ENCODE assay signal across 10 cellular contexts in the genomic region with DNA sequence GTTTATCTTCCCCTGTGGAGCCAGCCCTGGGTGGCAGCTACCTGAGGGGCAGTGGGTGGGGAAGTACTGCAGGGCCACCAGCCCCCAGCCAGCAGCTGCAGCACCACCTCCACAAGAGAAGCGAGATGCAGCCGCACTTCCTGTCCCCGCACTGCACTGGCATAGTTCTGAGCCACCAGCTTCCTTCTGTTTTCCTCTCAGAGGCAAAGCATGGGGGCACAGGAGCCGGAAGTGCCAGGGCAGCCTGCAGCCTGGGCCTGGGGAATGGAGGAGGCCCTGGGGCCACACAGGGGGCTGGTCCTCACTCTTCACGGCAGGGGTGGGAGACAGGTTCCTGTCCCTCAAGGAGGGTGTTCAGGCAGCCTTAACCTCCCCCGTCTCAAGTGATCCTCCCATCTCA. TPM values are rescaled to one million over a fixed set of nuclear protein-coding genes. Genes with fewer than 3 reads are reported as not detected.
A peak's percentile ranks its signal among the peaks of the same experiment; 100 is the strongest.
DNase-seq lines count a peak whose midpoint lies in the region; ATAC-seq and TF ChIP-seq lines count a peak whose summit lies in the region.
"Had no signal": no experiment of that assay in that cellular context is flagged by ENCODE, and none has a peak within 500 bp of the region (broad histone marks: within the 10 kb centered on the region; RNA-seq: fewer than 3 reads in every experiment).

No MANE protein-coding gene starts in this region.

- no peak for TF ChIP-seq CTCF in right lobe of liver (IDR thresholded peaks at IDR 0.05)
- no peak for TF ChIP-seq CTCF in tibial nerve (IDR thresholded peaks at IDR 0.05)

- ATAC-seq in Right ventricle myocardium inferior (no peak), left cardiac atrium (no peak), right lobe of liver (no peak)
- ATAC-seq: PC-3 had no signal

- no peak for TF ChIP-seq POLR2A in right lobe of liver (IDR thresholded peaks at IDR 0.05)
- no peak for TF ChIP-seq POLR2A in tibial nerve (IDR thresholded peaks at IDR 0.05)

- H3K4me3 ChIP-seq in right lobe of liver (no peak overlapping the region), tibial nerve (no peak overlapping the region), MG63 (no peak overlapping the region)

- peaks cover 0 to 5% (median 1%) of the 10 kb centered on the region in 4 donors for H3K36me3 ChIP-seq in right lobe of liver
- H3K36me3 ChIP-seq in tibial nerve = peaks cover 0 to 71% (median 0%) of the 10 kb centered on the region in 3 donors
- peaks cover 16% of the 10 kb centered on the region for H3K36me3 ChIP-seq in MG63

- peaks cover 2 to 46% (median 27%) of the 10 kb centered on the region in 4 donors for H3K4me1 ChIP-seq in right lobe of liver
- H3K4me1 ChIP-seq in tibial nerve = peaks cover 0 to 42% (median 29%) of the 10 kb centered on the region in 4 donors

- WGBS in right lobe of liver (ENCODE audit: insufficient coverage, low coverage, low lambda C conversion rate, missing lambda C conversion rate) = 33% methylated on average over 1 of the region's 6 CpGs
- 52 to 66% methylated on average over 2 to 6 of the region's 6 CpGs for WGBS in tibial nerve, 2 donors

- H3K27me3 ChIP-seq in right lobe of liver = no peaks in the 10 kb centered on the region
- H3K27me3 ChIP-seq in tibial nerve = no peaks in the 10 kb centered on the region
- no peaks in the 10 kb centered on the region for H3K27me3 ChIP-seq in MG63

- H3K27ac ChIP-seq in right lobe of liver = no peak overlapping the region
- H3K27ac ChIP-seq in tibial nerve = peak overlapping the region in 3 of 4 donors; percentile 60 to 84 (median 77)

- DNase-seq in Right ventricle myocardium inferior (ENCODE audit: missing footprints) (peak; percentile 83), left cardiac atrium (no peak), activated T-helper 1 cell treated with Interleukin-2 at 50 U/mL for 16 hours (ENCODE audit: low read depth) (peak; percentile 46), right lobe of liver (peak in 2 of 3 donors; percentile 26 to 54), tibial nerve (ENCODE audit: low spot score in 2 of 2) (no peak), MG63 (no peak), OCI-M1 (lab: John Stamatoyannopoulos, UW) (no peak), NCI-H446 (lab: John Stamatoyannopoulos, UW) (no peak)
- DNase-seq: PC-3 had no signal

- intact Hi-C loops in Right ventricle myocardium inferior (cut with DNase I) = loop anchor here (5.0 kb wide), 1 partner anchor 50 kb away; the partner anchor contains the start of gene LGALS1
- intact Hi-C loops in left cardiac atrium (cut with DNase I) = no loop called here
- intact Hi-C loops in right lobe of liver (cut with DNase I) = loop anchor here in 1 of 2 donors (10.0 kb wide), 1 partner anchor 47 kb away; the partner anchor contains the start of gene LGALS1

- TF ChIP-seq EP300 in tibial nerve (IDR thresholded peaks at IDR 0.05) = no peak

- H3K9me3 ChIP-seq in right lobe of liver (no peaks in the 10 kb centered on the region), tibial nerve (no peaks in the 10 kb centered on the region), MG63 (no peaks in the 10 kb centered on the region)

RNA-seq across cellular contexts. Expression of gene SH3BP1, which starts 11.9 kb away (rescaled TPM):
- total RNA-seq in Right ventricle myocardium inferior = 1.5 TPM
- total RNA-seq in left cardiac atrium = 1 to 10 TPM; 4.9 to 5.1 TPM
- total RNA-seq in right lobe of liver = 1 to 10 TPM; 1.6 to 4.8 (median 2.8) TPM
- 10 to 100 TPM in 2 of 4 donors, 1 to 10 TPM in 2; 7.5 to 19.8 (median 13.9) TPM for total RNA-seq in tibial nerve
- 0.95 TPM in 1 of 2 replicates, not detected in the other for total RNA-seq in MG63 (2014; rRNA removed; shearing (Covaris generic); ENCODE audit: low replicate concordance)

RNA-seq across cellular contexts. Expression of gene GGA1, which starts 18.9 kb away (rescaled TPM):
- total RNA-seq in Right ventricle myocardium inferior = 26.7 TPM
- 10 to 100 TPM; 24.4 to 26.6 TPM for total RNA-seq in left cardiac atrium
- total RNA-seq in right lobe of liver = 10 to 100 TPM; 18.4 to 27.3 (median 24.1) TPM
- total RNA-seq in tibial nerve = 10 to 100 TPM; 66.3 to 99.0 (median 77.2) TPM
- 13.8 and 33.2 TPM in 2 replicates for total RNA-seq in MG63 (2014; rRNA removed; shearing (Covaris generic); ENCODE audit: low replicate concordance)

RNA-seq across cellular contexts. Expression of gene PDXP, which starts 31.0 kb away (rescaled TPM):
- total RNA-seq in Right ventricle myocardium inferior (21.4 TPM), left cardiac atrium (10 to 100 TPM; 17.3 to 17.5 TPM), right lobe of liver (10 to 100 TPM; 15.7 to 63.4 (median 34.4) TPM), tibial nerve (10 to 100 TPM; 14.7 to 19.7 (median 16.2) TPM)
- 18.0 and 24.2 TPM in 2 replicates for total RNA-seq in MG63 (2014; rRNA removed; shearing (Covaris generic); ENCODE audit: low replicate concordance)

RNA-seq across cellular contexts. Expression of gene LGALS2, which starts 47.7 kb away (rescaled TPM):
- 0.60 TPM for total RNA-seq in Right ventricle myocardium inferior
- not detected for total RNA-seq in left cardiac atrium
- under 1 TPM in 1 of 6 experiments, not detected in 5; 0.64 TPM for total RNA-seq in right lobe of liver
- not detected for total RNA-seq in tibial nerve
- not detected in 2 replicates for total RNA-seq in MG63 (2014; rRNA removed; shearing (Covaris generic); ENCODE audit: low replicate concordance)
- total RNA-seq: astrocyte, PC-3 had no signal

RNA-seq across cellular contexts. Expression of gene LGALS1, which starts 47.9 kb away (rescaled TPM):
- 1,345 TPM for total RNA-seq in Right ventricle myocardium inferior
- 100 to 1,000 TPM; 599 to 917 TPM for total RNA-seq in left cardiac atrium
- 100 to 1,000 TPM in 4 of 6 experiments, 10 to 100 TPM in 2; 34.7 to 267 (median 141) TPM for total RNA-seq in right lobe of liver
- total RNA-seq in tibial nerve = 1,000 to 10,000 TPM; 1,362 to 3,592 (median 2,463) TPM
- 3,913 and 4,947 TPM in 2 replicates for total RNA-seq in MG63 (2014; rRNA removed; shearing (Covaris generic); ENCODE audit: low replicate concordance)

Comparison
In these comparisons a context has a peak if more than half of its experiments do, and no peak if none do; other contexts are left out.
1. DNase-seq: peak in Right ventricle myocardium inferior (single experiment), activated T-helper 1 cell treated with Interleukin-2 at 50 U/mL for 16 hours (single experiment) and right lobe of liver (2 of 3); none in left cardiac atrium (single experiment), tibial nerve (0 of 2), MG63 (single experiment), OCI-M1 (single experiment) and NCI-H446 (0 of 2).
2. H3K27ac ChIP-seq: peak in tibial nerve (3 of 4); none in right lobe of liver (0 of 3).